8 cellular contexts compared by ENCODE assay signal in the genomic region with DNA sequence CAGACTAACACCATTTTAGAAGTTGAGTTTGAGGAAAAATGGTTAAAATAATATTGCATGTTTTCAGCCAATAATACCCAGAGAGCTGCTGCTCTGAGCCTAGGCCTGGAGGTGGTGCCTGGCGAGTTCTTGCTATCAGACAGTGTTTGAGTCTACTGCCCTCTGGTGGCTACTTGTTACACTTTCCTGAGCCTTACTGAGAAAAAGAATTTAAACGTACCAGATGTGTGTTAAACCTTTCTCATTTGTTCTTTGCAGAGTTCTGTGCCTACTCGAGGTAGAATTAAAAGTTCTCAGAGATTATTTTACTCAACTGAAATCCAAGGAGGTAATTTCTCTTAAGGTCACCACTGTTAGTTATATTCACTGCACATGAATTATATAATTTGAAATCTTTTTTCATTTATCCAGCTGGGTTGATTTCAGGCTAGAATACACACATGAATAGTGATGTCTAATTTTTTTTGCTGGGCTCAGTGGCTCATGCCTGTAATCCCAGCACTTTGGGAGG. TPM values are rescaled to one million over a fixed set of nuclear protein-coding genes. Genes with fewer than 3 reads are reported as not detected.
DNase-seq lines count a peak whose midpoint lies in the region; ATAC-seq and TF ChIP-seq lines count a peak whose summit lies in the region.

No MANE protein-coding gene starts in this region.

- H3K4me3 ChIP-seq in HL-60 (replicated peaks; ENCODE audit: insufficient read depth, low read length), result no peak overlapping the region
- H3K4me3 ChIP-seq in lung, result no peak overlapping the region

- H3K4me1 ChIP-seq in lung (ENCODE audit: control insufficient read depth in 2 of 2, insufficient read depth in 2 of 2, low read length in 2 of 2), result peaks cover 1 to 4% of the 10 kb centered on the region in 2 donors

- H3K27ac ChIP-seq in HL-60 (replicated peaks) (no peak overlapping the region), lung (ENCODE audit: low read depth in 1 of 2, low read length in 1 of 2) (no peak overlapping the region)

- DNase-seq in C1 segment of cervical spinal cord (lab: John Stamatoyannopoulos, UW), result peak in 10 of 14 donors; percentile 5 to 77 (median 26)
- peak; percentile 81 to 89 for DNase-seq in HL-60 (ENCODE audit: low read depth in 1 of 2, low spot score in 1 of 2)
- DNase-seq in NCI-H82 (lab: John Stamatoyannopoulos, UW), result peak; percentile 96
- peak; percentile 69 for DNase-seq in activated CD4-positive, alpha-beta T cell treated with anti-CD3 and anti-CD28 coated beads, Interleukin-2, amount 50 U/mL, for 1 hour
- peak; percentile 58 for DNase-seq in ecto neural progenitor cell (ENCODE audit: low spot score)
- peak; percentile 84 for DNase-seq in lung (ENCODE audit: low spot score)
- DNase-seq in stimulated activated CD8-positive, alpha-beta memory T cell treated with anti-CD3 and anti-CD28 coated beads, Interleukin-12 subunit alpha, Interleukin-12 subunit beta, amount 100 ng/mL, for 4 hours (ENCODE audit: low read depth), result peak; percentile 14

- H3K9me3 ChIP-seq in lung (ENCODE audit: control insufficient read depth in 2 of 2, insufficient read depth in 1 of 2, low read length in 1 of 2), result no peaks in the 10 kb centered on the region

- ATAC-seq in GM19395 (IDR thresholded peaks at IDR 0.05; ENCODE audit: unreplicated experiment) (peak; percentile 86), lung (ENCODE audit: insufficient read depth, low FRiP score) (peak; percentile 87)

- 1 to 2% methylated on average over 3 of the region's 3 CpGs for WGBS in lung, 2 donors

- no peaks in the 10 kb centered on the region for H3K36me3 ChIP-seq in lung (ENCODE audit: control insufficient read depth in 2 of 2, insufficient read depth in 2 of 2, low read length in 2 of 2)

- TF ChIP-seq CTCF in HL-60 (IDR thresholded peaks at IDR 0.05; ENCODE audit: insufficient read depth, low read length) (peak; percentile 59), lung (IDR thresholded peaks at IDR 0.05; ENCODE audit: control extremely low read depth, extremely low read depth) (peak; percentile 92)

- no peaks in the 10 kb centered on the region for H3K27me3 ChIP-seq in HL-60 (ENCODE audit: insufficient read depth, poor library complexity, severe bottlenecking)
- H3K27me3 ChIP-seq in lung (ENCODE audit: control insufficient read depth, insufficient read depth), result no peaks in the 10 kb centered on the region

RNA-seq across cellular contexts. Expression of a gene that starts 38.2 kb away (rescaled TPM):
- 1 to 10 TPM; 5.0 to 5.7 TPM for total RNA-seq in lung
- 1 to 10 TPM; 6.4 to 6.8 TPM for polyA plus RNA-seq in lung

Comparison
In these comparisons a context has a peak if more than half of its experiments do, and no peak if none do; other contexts are left out.
1. DNase-seq: peak in every context shown above with its lines; median percentile 96 in NCI-H82; 85 in HL-60; 84 in lung; 69 in activated CD4-positive, alpha-beta T cell treated with anti-CD3 and anti-CD28 coated beads, Interleukin-2, amount 50 U/mL, for 1 hour; 58 in ecto neural progenitor cell; 26 in C1 segment of cervical spinal cord; 14 in stimulated activated CD8-positive, alpha-beta memory T cell treated with anti-CD3 and anti-CD28 coated beads, Interleukin-12 subunit alpha, Interleukin-12 subunit beta, amount 100 ng/mL, for 4 hours.